Comparison of ENCODE assay signal across 17 cellular contexts in the genomic region with DNA sequence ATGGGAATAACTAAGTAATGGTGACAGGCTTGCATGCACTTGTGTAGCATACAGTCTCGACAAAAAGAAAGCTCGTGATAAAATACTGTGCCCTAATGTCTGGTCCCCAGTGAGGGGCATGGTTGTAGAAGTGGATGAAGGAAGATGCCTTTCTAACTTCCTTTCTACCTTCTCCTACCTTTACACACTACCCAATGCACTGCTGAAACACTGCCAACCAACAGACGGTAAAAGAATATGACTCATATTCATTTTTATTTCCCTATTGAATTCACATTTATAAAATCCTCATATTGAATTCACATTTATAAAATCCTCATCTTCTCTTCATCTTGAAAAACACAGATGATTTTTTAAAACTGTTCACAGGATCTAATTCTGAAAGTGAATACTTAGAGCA.
DNase-seq lines count a peak whose midpoint lies in the region; ATAC-seq, FAIRE-seq and TF ChIP-seq lines count a peak whose summit lies in the region.
"Had no signal": no experiment of that assay in that cellular context is flagged by ENCODE, and none has a peak within 500 bp of the region (broad histone marks: within the 10 kb centered on the region; RNA-seq: fewer than 3 reads in every experiment).

No MANE protein-coding gene starts in this region.

- H3K79me1 ChIP-seq in mesendoderm (ENCODE audit: low read length) = no peaks in the 10 kb centered on the region

- DNase-seq in Ammon's horn (ENCODE audit: low spot score) = peak; percentile 5
- DNase-seq in bronchial epithelial cell (ENCODE audit: low read depth) = peak; percentile 10
- peak; percentile 30 for DNase-seq in osteoblast (ENCODE audit: insufficient read length, low spot score, missing footprints)
- no peak for DNase-seq in mesendoderm
- no peak for DNase-seq in NCI-H345 (lab: John Stamatoyannopoulos, UW)
- no peak for DNase-seq in GM19240 (ENCODE audit: insufficient read length, low spot score)
- DNase-seq: 8988T; CD8-positive, alpha-beta T cell; DMS 273 treated with DMSO at 0.1 percent for 48 hours; DMS53; DND-41; EL had no signal

- H3K27me3 ChIP-seq in bronchial epithelial cell (ENCODE audit: control insufficient read depth, insufficient read depth, low read length) (no peaks in the 10 kb centered on the region), osteoblast (ENCODE audit: insufficient read depth, low read length) (no peaks in the 10 kb centered on the region), mesendoderm (ENCODE audit: insufficient read depth, low read length, poor library complexity) (no peaks in the 10 kb centered on the region)
- H3K27me3 ChIP-seq: BLaER1 treated with 17β-estradiol and CSF1 and Interleukin-3, amounts not matched to agents 10 nM and 100 nM had no signal

- no peaks in the 10 kb centered on the region for H3K9me3 ChIP-seq in osteoblast (ENCODE audit: low read depth, low read length)
- H3K9me3 ChIP-seq: BLaER1 treated with 17β-estradiol and CSF1 and Interleukin-3, amounts not matched to agents 10 nM and 100 nM; HAP-1 had no signal

- H4K5ac ChIP-seq in mesendoderm (ENCODE audit: low read length) = no peak overlapping the region

- no peak overlapping the region for H2BK120ac ChIP-seq in mesendoderm (ENCODE audit: low read depth, low read length)

- no peak overlapping the region for H3K23ac ChIP-seq in mesendoderm (ENCODE audit: low read length)

- H4K8ac ChIP-seq in mesendoderm (ENCODE audit: low read depth, low read length) = no peak overlapping the region

- no peak overlapping the region for H2AK5ac ChIP-seq in mesendoderm (ENCODE audit: low read length)

- no peak overlapping the region for H3K18ac ChIP-seq in mesendoderm (ENCODE audit: low read length)

- no peak overlapping the region for H3K56ac ChIP-seq in mesendoderm (ENCODE audit: low read length)

- no peaks in the 10 kb centered on the region for H3K36me3 ChIP-seq in bronchial epithelial cell (ENCODE audit: control insufficient read depth, insufficient read depth, low read length)
- H3K36me3 ChIP-seq in osteoblast (ENCODE audit: insufficient read depth, low read length) = no peaks in the 10 kb centered on the region
- H3K36me3 ChIP-seq in mesendoderm (ENCODE audit: control insufficient read depth, insufficient read depth, low read length) = no peaks in the 10 kb centered on the region
- H3K36me3 ChIP-seq: HAP-1 had no signal

- H3K27ac ChIP-seq in osteoblast (ENCODE audit: low read depth, low read length) = no peak overlapping the region
- no peak overlapping the region for H3K27ac ChIP-seq in mesendoderm (ENCODE audit: low read depth, low read length)
- H3K27ac ChIP-seq: BLaER1 treated with 17β-estradiol and CSF1 and Interleukin-3, amounts not matched to agents 10 nM and 100 nM; HL-60 had no signal

- H3K4me3 ChIP-seq in bronchial epithelial cell (ENCODE audit: low read depth, low read length) (no peak overlapping the region), osteoblast (ENCODE audit: insufficient read depth, low read length) (no peak overlapping the region), mesendoderm (ENCODE audit: low read length) (no peak overlapping the region)
- H3K4me3 ChIP-seq: BLaER1 treated with 17β-estradiol and CSF1 and Interleukin-3, amounts not matched to agents 10 nM and 100 nM; GM12878; HAP-1 had no signal

- no peak for FAIRE-seq in bronchial epithelial cell (lab: Jason Lieb, UNC)
- FAIRE-seq: GM12878 had no signal

- ATAC-seq in esophagus mucosa = peak; percentile 51
- ATAC-seq: CD8-positive, alpha-beta T cell; GM12878 had no signal

- no peak overlapping the region for H3K4ac ChIP-seq in mesendoderm (ENCODE audit: low read depth, low read length)

- H3K79me2 ChIP-seq in osteoblast (ENCODE audit: insufficient read depth, low read length) (no peaks in the 10 kb centered on the region), mesendoderm (ENCODE audit: control insufficient read depth, insufficient read depth, low read length) (no peaks in the 10 kb centered on the region)

- no peaks in the 10 kb centered on the region for H4K20me1 ChIP-seq in osteoblast (ENCODE audit: insufficient read depth, low read length)
- H4K20me1 ChIP-seq: BLaER1 treated with 17β-estradiol and CSF1 and Interleukin-3, amounts not matched to agents 10 nM and 100 nM had no signal

- H3K4me2 ChIP-seq in osteoblast (ENCODE audit: insufficient read depth, low read length) = no peak overlapping the region
- H3K4me2 ChIP-seq in mesendoderm (ENCODE audit: low read length) = no peak overlapping the region
- H3K4me2 ChIP-seq: BLaER1 treated with 17β-estradiol and CSF1 and Interleukin-3, amounts not matched to agents 10 nM and 100 nM had no signal

- H2BK5ac ChIP-seq in mesendoderm (ENCODE audit: low read length) = no peak overlapping the region

- no peak overlapping the region for H2BK15ac ChIP-seq in mesendoderm (replicated peaks; ENCODE audit: low read depth)

- TF ChIP-seq CTCF in bronchial epithelial cell (IDR thresholded peaks at IDR 0.05; ENCODE audit: insufficient read depth, low read length, severe bottlenecking) (no peak), osteoblast (IDR thresholded peaks at IDR 0.05; ENCODE audit: extremely low read depth, low read depth, low read length) (no peak)

- H2AFZ ChIP-seq in osteoblast (ENCODE audit: low read length) = no peak overlapping the region

- H3K4me1 ChIP-seq in osteoblast (ENCODE audit: insufficient read depth, low read length) (peaks cover 6% of the 10 kb centered on the region), mesendoderm (ENCODE audit: control insufficient read depth, low read depth, low read length) (peaks cover 2% of the 10 kb centered on the region)

- WGBS in mesendoderm (ENCODE audit: extremely low coverage, insufficient coverage, low lambda C conversion rate) = no CpG with 5 or more reads among the region's 3 CpGs

- no peak overlapping the region for H3K9ac ChIP-seq in mesendoderm (ENCODE audit: low read length)
- H3K9ac ChIP-seq: BLaER1 treated with 17β-estradiol and CSF1 and Interleukin-3, amounts not matched to agents 10 nM and 100 nM had no signal

Comparison
In these comparisons a context has a peak if more than half of its experiments do, and no peak if none do; other contexts are left out.
1. DNase-seq: peak in Ammon's horn (single experiment), bronchial epithelial cell (single experiment) and osteoblast (single experiment); none in mesendoderm (single experiment), NCI-H345 (single experiment) and GM19240 (single experiment).